14 cellular contexts compared by ENCODE assay signal in genomic region chr7:30166841-30167235, GRCh38. TPM values are rescaled to one million over a fixed set of nuclear protein-coding genes. Genes with fewer than 3 reads are reported as not detected.
DNase-seq lines count a peak whose midpoint lies in the region; ATAC-seq and TF ChIP-seq lines count a peak whose summit lies in the region.
"Had no signal": no experiment of that assay in that cellular context is flagged by ENCODE, and none has a peak within 500 bp of the region (broad histone marks: within the 10 kb centered on the region; RNA-seq: fewer than 3 reads in every experiment).

No MANE protein-coding gene starts in this region.

- H3K27ac ChIP-seq in foreskin keratinocyte (peak overlapping the region; percentile 99), substantia nigra (ENCODE audit: low read depth, low read length, poor library complexity, severe bottlenecking) (peak overlapping the region; percentile 32), caudate nucleus (ENCODE audit: low read depth, low read length) (no peak overlapping the region)

- H3K4me3 Mint-ChIP-seq in brain: no peak overlapping the region
- H3K4me3 Mint-ChIP-seq: CD4-positive, CD25-positive, alpha-beta regulatory T cell had no signal

- DNase-seq in DMS79 treated with DMSO at 0.1 percent for 48 hours (lab: John Stamatoyannopoulos, UW) (peak; percentile 77), foreskin keratinocyte (no peak), substantia nigra (lab: John Stamatoyannopoulos, UW) (no peak), T1000 (lab: John Stamatoyannopoulos, UW) (no peak), caudate nucleus (lab: John Stamatoyannopoulos, UW) (no peak)
- DNase-seq: CD4-positive, CD25-positive, alpha-beta regulatory T cell; NCI-H1092; NCI-H1694 treated with DMSO at 0.1 percent for 48 hours; NCI-H446 had no signal

- no peak for ATAC-seq in foreskin keratinocyte
- ATAC-seq in activated CD4-positive, CD25-positive, alpha-beta regulatory T cell treated with anti-CD3 and anti-CD28 coated beads, Interleukin-2, amount 50 U/mL, for 24 hours: no peak
- ATAC-seq: HCT116, K562, Right ventricle myocardium inferior had no signal

- peaks cover 56% of the 10 kb centered on the region for H3K4me1 ChIP-seq in foreskin keratinocyte

- H3K27me3 Mint-ChIP-seq in brain: peaks cover 3% of the 10 kb centered on the region
- H3K27me3 Mint-ChIP-seq: CD4-positive, CD25-positive, alpha-beta regulatory T cell had no signal

- H3K4me1 Mint-ChIP-seq in brain: peaks cover 86% of the 10 kb centered on the region

- peak overlapping the region in 4 of 5 experiments; percentile 14 to 91 (median 58) for H3K27ac Mint-ChIP-seq in brain

- H3K36me3 Mint-ChIP-seq in brain: peaks cover 5% of the 10 kb centered on the region

- H3K9me3 Mint-ChIP-seq in brain: no peaks in the 10 kb centered on the region
- H3K9me3 Mint-ChIP-seq: CD4-positive, CD25-positive, alpha-beta regulatory T cell had no signal

- H3K27me3 ChIP-seq in foreskin keratinocyte: no peaks in the 10 kb centered on the region

- TF ChIP-seq CTCF in brain (conservative IDR thresholded peaks at IDR 0.05) (no peak), foreskin keratinocyte (conservative IDR thresholded peaks at IDR 0.05) (no peak)

RNA-seq across cellular contexts. Expression of gene MTURN, which starts 32.1 kb away (rescaled TPM):
- polyA plus RNA-seq in brain (ENCODE audit: insufficient read depth, low read depth, low replicate concordance) (450 TPM), foreskin keratinocyte (6.3 and 7.9 TPM in 2 replicates)
- total RNA-seq in foreskin keratinocyte: 9.5 and 11.1 TPM in 2 replicates

Comparison
In these comparisons a context has a peak if more than half of its experiments do, and no peak if none do; other contexts are left out.
1. RNA of gene MTURN, which starts 32.1 kb away (polyA plus RNA-seq): 450 TPM in brain (single experiment); 6.3 to 7.9 TPM in foreskin keratinocyte; every median in the first group is over 10 times any median in the second.